29 cellular contexts compared by ENCODE assay signal in genomic region chr2:46407852-46408455, GRCh38.
A peak's percentile ranks its signal among the peaks of the same experiment; 100 is the strongest.
DNase-seq lines count a peak whose midpoint lies in the region; ATAC-seq and TF ChIP-seq lines count a peak whose summit lies in the region.
"Had no signal": no experiment of that assay in that cellular context is flagged by ENCODE, and none has a peak within 500 bp of the region (broad histone marks: within the 10 kb centered on the region; RNA-seq: fewer than 3 reads in every experiment).

No MANE protein-coding gene starts in this region.

- TF ChIP-seq POLR2A in stomach (IDR thresholded peaks at IDR 0.05): no peak

- H4K20me1 ChIP-seq in PC-9 (ENCODE audit: insufficient read depth) (no peaks in the 10 kb centered on the region), smooth muscle cell (ENCODE audit: low read depth) (no peaks in the 10 kb centered on the region), osteoblast (ENCODE audit: insufficient read depth, low read length) (no peaks in the 10 kb centered on the region)

- H3K9me3 ChIP-seq in PC-9 (ENCODE audit: insufficient read depth, low read depth) (no peaks in the 10 kb centered on the region), left lung (no peaks in the 10 kb centered on the region), stomach (no peaks in the 10 kb centered on the region), smooth muscle cell (replicated peaks; ENCODE audit: low read depth) (no peaks in the 10 kb centered on the region), osteoblast (ENCODE audit: low read depth, low read length) (no peaks in the 10 kb centered on the region)
- no peaks in the 10 kb centered on the region for H3K9me3 ChIP-seq in CD8-positive, alpha-beta T cell (ENCODE audit: low read length)
- H3K9me3 ChIP-seq: colonic mucosa, tibial nerve had no signal

- H3K79me2 ChIP-seq in PC-9 (ENCODE audit: low read depth) (peaks cover 18% of the 10 kb centered on the region; the same call in 1 of the 2 replicates), smooth muscle cell (ENCODE audit: low read depth) (no peaks in the 10 kb centered on the region), osteoblast (ENCODE audit: insufficient read depth, low read length) (no peaks in the 10 kb centered on the region)

- H3K27me3 ChIP-seq in PC-9 (ENCODE audit: insufficient read depth, low read depth) (no peaks in the 10 kb centered on the region), left lung (no peaks in the 10 kb centered on the region), stomach (no peaks in the 10 kb centered on the region), smooth muscle cell (ENCODE audit: low read depth) (no peaks in the 10 kb centered on the region), osteoblast (ENCODE audit: insufficient read depth, low read length) (no peaks in the 10 kb centered on the region)
- H3K27me3 ChIP-seq in CD8-positive, alpha-beta T cell (ENCODE audit: insufficient read depth, low read length): no peaks in the 10 kb centered on the region
- H3K27me3 ChIP-seq: cardiac muscle cell, colonic mucosa, tibial nerve had no signal

- H3K9me2 ChIP-seq in PC-9 (ENCODE audit: insufficient read depth): no peaks in the 10 kb centered on the region

- no peaks in the 10 kb centered on the region for H3K36me3 Mint-ChIP-seq in CD8-positive, alpha-beta T cell
- H3K36me3 Mint-ChIP-seq: activated CD8-positive, alpha-beta memory T cell treated with anti-CD3 and anti-CD28 coated beads, Interleukin-2, amount 10 ng/mL, durations not matched to agents 7 days and 5 days; activated naive CD8-positive, alpha-beta T cell treated with anti-CD3 and anti-CD28 coated beads for 36 hours; CD4-positive, CD25-positive, alpha-beta regulatory T cell; IgD-negative memory B cell had no signal

- peak overlapping the region; percentile 71 for H3K4me2 ChIP-seq in PC-9
- no peak overlapping the region for H3K4me2 ChIP-seq in smooth muscle cell
- no peak overlapping the region for H3K4me2 ChIP-seq in osteoblast (ENCODE audit: insufficient read depth, low read length)

- peak overlapping the region; percentile 78 for H3K27ac ChIP-seq in 22Rv1
- peak overlapping the region; percentile 98 for H3K27ac ChIP-seq in PC-9
- peak overlapping the region; percentile 65 to 79 for H3K27ac ChIP-seq in left lung
- peak overlapping the region; percentile 78 to 84 (median 80) for H3K27ac ChIP-seq in stomach
- no peak overlapping the region for H3K27ac ChIP-seq in smooth muscle cell (ENCODE audit: low read depth)
- H3K27ac ChIP-seq in CD8-positive, alpha-beta T cell (ENCODE audit: low read depth, low read length): no peak overlapping the region
- no peak overlapping the region for H3K27ac ChIP-seq in osteoblast (ENCODE audit: low read depth, low read length)
- H3K27ac ChIP-seq: cardiac muscle cell, GM23248, tibial nerve had no signal

- no peak overlapping the region for H3K4me3 Mint-ChIP-seq in CD8-positive, alpha-beta T cell
- H3K4me3 Mint-ChIP-seq: activated CD8-positive, alpha-beta memory T cell treated with anti-CD3 and anti-CD28 coated beads, Interleukin-2, amount 10 ng/mL, durations not matched to agents 7 days and 5 days; activated naive CD8-positive, alpha-beta T cell treated with anti-CD3 and anti-CD28 coated beads for 36 hours; activated T-cell treated with anti-CD3 and anti-CD28 coated beads, Interleukin-2, amount 50 U/mL, for 4 hours; CD4-positive, CD25-positive, alpha-beta regulatory T cell; IgD-negative memory B cell; nephron; stimulated activated naive CD8-positive, alpha-beta T cell treated with anti-CD3 and anti-CD28 coated beads, Interleukin-15, Interleukin-2, amounts not matched to agents 100 ng/mL and 50 ng/mL, for 24 hours had no signal

- intact Hi-C loops in PC-9 (cut with micrococcal nuclease; ENCODE audit: unreplicated experiment) (loop anchor here (2.0 kb wide), 2 partner anchors 21 to 43 kb away; no protein-coding TSS in a partner anchor), left lung (cut with DNase I) (no loop called here), stomach (cut with DNase I; ENCODE audit: low total_unique reads) (no loop called here)
- intact Hi-C loops in CD8-positive, alpha-beta T cell (cut with DNase I, micrococcal nuclease): no loop called here

- H3K9ac ChIP-seq in smooth muscle cell (ENCODE audit: low read depth): no peak overlapping the region
- H3K9ac ChIP-seq: GM23248 had no signal

- POLR2A ChIA-PET in PC-9 (lab: Charles Lee; ENCODE audit: unreplicated experiment): no interaction called here
- POLR2A ChIA-PET in CD8-positive, alpha-beta T cell (lab: Charles Lee): no interaction called here

- CTCF ChIA-PET in PC-9 (lab: Charles Lee): no interaction called here
- CTCF ChIA-PET in CD8-positive, alpha-beta T cell (lab: Charles Lee): no interaction called here

- H2AFZ ChIP-seq in PC-9: no peak overlapping the region; the same call in 1 of the 2 replicates
- no peak overlapping the region for H2AFZ ChIP-seq in smooth muscle cell (ENCODE audit: low read depth)
- H2AFZ ChIP-seq in osteoblast (ENCODE audit: low read length): no peak overlapping the region
- H2AFZ ChIP-seq: GM23248 had no signal

- H3K4me1 ChIP-seq in PC-9 (replicated peaks; ENCODE audit: insufficient read depth): peaks cover 62% of the 10 kb centered on the region
- H3K4me1 ChIP-seq in left lung: peaks cover 3 to 11% of the 10 kb centered on the region in 2 donors
- H3K4me1 ChIP-seq in stomach: peaks cover 13 to 31% (median 19%) of the 10 kb centered on the region in 4 donors
- no peaks in the 10 kb centered on the region for H3K4me1 ChIP-seq in smooth muscle cell (ENCODE audit: low read depth)
- H3K4me1 ChIP-seq in CD8-positive, alpha-beta T cell (ENCODE audit: insufficient read depth, low read length): no peaks in the 10 kb centered on the region
- H3K4me1 ChIP-seq in osteoblast (ENCODE audit: insufficient read depth, low read length): peaks cover 11% of the 10 kb centered on the region
- H3K4me1 ChIP-seq: tibial nerve had no signal

- DNase-seq in PC-9 (no peak), left lung (no peak), stomach (no peak), NCI-H1436 treated with DMSO at 0.1 percent for 48 hours (lab: John Stamatoyannopoulos, UW) (no peak), smooth muscle cell (lab: John Stamatoyannopoulos, UW; ENCODE audit: unreplicated experiment) (no peak), osteoblast (ENCODE audit: insufficient read length, low spot score, missing footprints) (no peak)
- no peak for DNase-seq in CD8-positive, alpha-beta T cell
- DNase-seq: activated CD4-positive, alpha-beta T cell treated with anti-CD3 and anti-CD28 coated beads, Interleukin-2, amount 50 U/mL, for 4 hours; activated CD8-positive, alpha-beta memory T cell treated with anti-CD3 and anti-CD28 coated beads, Interleukin-2, amount 10 ng/mL, durations not matched to agents 7 days and 5 days; activated gamma-delta T cell; activated naive CD8-positive, alpha-beta T cell treated with anti-CD3 and anti-CD28 coated beads for 36 hours; activated T-cell treated with anti-CD3 and anti-CD28 coated beads, Interleukin-2, amount 50 U/mL, for 4 hours; CD4-positive, CD25-positive, alpha-beta regulatory T cell; effector CD4-positive, alpha-beta T cell; GM23248; midbrain; NCI-H1048; NCI-H1694 treated with DMSO at 0.1 percent for 48 hours; NCI-H446 treated with DMSO at 0.1 percent for 48 hours; small intestine; T-helper 2 cell had no signal

- H3F3A ChIP-seq in PC-9 (ENCODE audit: insufficient read depth, low read depth): peaks cover 54% of the 10 kb centered on the region
- H3F3A ChIP-seq in smooth muscle cell (ENCODE audit: low read depth): no peaks in the 10 kb centered on the region

- no peak for TF ChIP-seq EP300 in stomach (IDR thresholded peaks at IDR 0.05)

- H3K27me3 Mint-ChIP-seq in CD8-positive, alpha-beta T cell (ENCODE audit: low read depth): peaks cover 3% of the 10 kb centered on the region
- H3K27me3 Mint-ChIP-seq: activated naive CD8-positive, alpha-beta T cell treated with anti-CD3 and anti-CD28 coated beads for 36 hours; stimulated activated naive CD8-positive, alpha-beta T cell treated with anti-CD3 and anti-CD28 coated beads, Interleukin-15, Interleukin-2, amounts not matched to agents 100 ng/mL and 50 ng/mL, for 24 hours had no signal

- ATAC-seq in left lung: no peak
- ATAC-seq in CD8-positive, alpha-beta T cell: no peak
- ATAC-seq: activated CD4-positive, CD25-positive, alpha-beta regulatory T cell treated with anti-CD3 and anti-CD28 coated beads, Interleukin-2, amount 50 U/mL, for 24 hours; activated CD8-positive, alpha-beta memory T cell treated with anti-CD3 and anti-CD28 coated beads, Interleukin-2, amount 10 ng/mL, durations not matched to agents 7 days and 5 days; activated T-cell treated with anti-CD3 and anti-CD28 coated beads, Interleukin-2, amount 50 U/mL, for 4 hours had no signal

- WGBS in stomach, 5 donors: 84 to 92% (median 85%) methylated on average over 14 of the region's 14 CpGs
- 92% methylated on average over 14 of the region's 14 CpGs for WGBS in smooth muscle cell (ENCODE audit: low lambda C conversion rate)

- TF ChIP-seq CTCF in 22Rv1 (IDR thresholded peaks at IDR 0.05): no peak
- TF ChIP-seq CTCF in PC-9 (conservative IDR thresholded peaks at IDR 0.05): no peak
- TF ChIP-seq CTCF in left lung (IDR thresholded peaks at IDR 0.05): no peak
- no peak for TF ChIP-seq CTCF in stomach (IDR thresholded peaks at IDR 0.05)
- TF ChIP-seq CTCF in smooth muscle cell (IDR thresholded peaks at IDR 0.05; ENCODE audit: borderline replicate concordance, insufficient read depth, poor library complexity, severe bottlenecking): no peak
- TF ChIP-seq CTCF in CD8-positive, alpha-beta T cell (IDR thresholded peaks at IDR 0.05): no peak
- TF ChIP-seq CTCF in osteoblast (IDR thresholded peaks at IDR 0.05; ENCODE audit: extremely low read depth, low read depth, low read length): no peak

- no peaks in the 10 kb centered on the region for H3K4me1 Mint-ChIP-seq in CD8-positive, alpha-beta T cell (ENCODE audit: low read depth)
- H3K4me1 Mint-ChIP-seq: activated CD8-positive, alpha-beta memory T cell treated with anti-CD3 and anti-CD28 coated beads, Interleukin-2, amount 10 ng/mL, durations not matched to agents 7 days and 5 days; activated naive CD8-positive, alpha-beta T cell treated with anti-CD3 and anti-CD28 coated beads for 36 hours; CD4-positive, CD25-positive, alpha-beta regulatory T cell; IgD-negative memory B cell; nephron had no signal

- peak overlapping the region; percentile 30; the same call in 1 of the 2 replicates for H3K4me3 ChIP-seq in PC-9
- H3K4me3 ChIP-seq in left lung: no peak overlapping the region
- no peak overlapping the region for H3K4me3 ChIP-seq in stomach
- H3K4me3 ChIP-seq in smooth muscle cell: no peak overlapping the region
- H3K4me3 ChIP-seq in CD8-positive, alpha-beta T cell (ENCODE audit: low read depth, low read length): no peak overlapping the region
- H3K4me3 ChIP-seq in osteoblast (ENCODE audit: insufficient read depth, low read length): no peak overlapping the region
- H3K4me3 ChIP-seq: cardiac muscle cell, colonic mucosa, GM23248, tibial nerve had no signal

- no peak overlapping the region for H3K27ac Mint-ChIP-seq in CD8-positive, alpha-beta T cell
- H3K27ac Mint-ChIP-seq: activated CD8-positive, alpha-beta memory T cell treated with anti-CD3 and anti-CD28 coated beads, Interleukin-2, amount 10 ng/mL, durations not matched to agents 7 days and 5 days; activated naive CD8-positive, alpha-beta T cell treated with anti-CD3 and anti-CD28 coated beads for 36 hours; CD4-positive, CD25-positive, alpha-beta regulatory T cell; nephron; stimulated activated naive CD8-positive, alpha-beta T cell treated with anti-CD3 and anti-CD28 coated beads, Interleukin-15, Interleukin-2, amounts not matched to agents 100 ng/mL and 50 ng/mL, for 24 hours had no signal

- H3K9me3 Mint-ChIP-seq in CD8-positive, alpha-beta T cell: no peaks in the 10 kb centered on the region
- H3K9me3 Mint-ChIP-seq: activated naive CD8-positive, alpha-beta T cell treated with anti-CD3 and anti-CD28 coated beads for 36 hours; activated T-cell treated with anti-CD3 and anti-CD28 coated beads, Interleukin-2, amount 50 U/mL, for 4 hours; nephron; stimulated activated naive CD8-positive, alpha-beta T cell treated with anti-CD3 and anti-CD28 coated beads, Interleukin-15, Interleukin-2, amounts not matched to agents 100 ng/mL and 50 ng/mL, for 24 hours had no signal

- H3K36me3 ChIP-seq in PC-9 (ENCODE audit: low read depth): no peaks in the 10 kb centered on the region
- H3K36me3 ChIP-seq in left lung: no peaks in the 10 kb centered on the region
- H3K36me3 ChIP-seq in stomach: no peaks in the 10 kb centered on the region
- no peaks in the 10 kb centered on the region for H3K36me3 ChIP-seq in smooth muscle cell (ENCODE audit: low read depth)
- no peaks in the 10 kb centered on the region for H3K36me3 ChIP-seq in CD8-positive, alpha-beta T cell (ENCODE audit: insufficient read depth, low read length)
- H3K36me3 ChIP-seq in osteoblast (ENCODE audit: insufficient read depth, low read length): no peaks in the 10 kb centered on the region
- H3K36me3 ChIP-seq: cardiac muscle cell, colonic mucosa, tibial nerve had no signal

- BruUV-seq in PC-9 (replicated peaks; lab: Mats Ljungman, UMichigan): no TSS peak

Comparison
In these comparisons a context has a peak if more than half of its experiments do, and no peak if none do; other contexts are left out.
1. H3K27ac ChIP-seq: peak in 22Rv1 (single experiment), PC-9 (single experiment), left lung (2 of 2) and stomach (5 of 5); none in smooth muscle cell (single experiment), CD8-positive, alpha-beta T cell (single experiment) and osteoblast (single experiment).